ENCODE assay signal across 1 cellular context in genomic region chr7:24764972-24765744, GRCh38.
TF ChIP-seq lines count a peak whose summit lies in the region.

No MANE protein-coding gene starts in this region.

TF ChIP-seq in K562, 482 proteins besides CTCF, POLR2A, EP300 and RAD21 (continued from another document):
- no peak for TF ChIP-seq MNT (conservative IDR thresholded peaks at IDR 0.05)
- peak; percentile 64 for TF ChIP-seq L3MBTL2 (IDR thresholded peaks at IDR 0.05)
- no peak for TF ChIP-seq ERF (CRISPR knock-in tag; IDR thresholded peaks at IDR 0.05)
- no peak for TF ChIP-seq NR2C2 (CRISPR knock-in tag; IDR thresholded peaks at IDR 0.05)
- TF ChIP-seq NR2C2 (tag; IDR thresholded peaks at IDR 0.05), result 0 out of 2 replicates have a peak, but pooled peaks have one; percentile 39
- TF ChIP-seq ZMIZ1 (IDR thresholded peaks at IDR 0.05; ENCODE audit: low read depth in 2 of 2, low read length in 2 of 2), result no peak
- TF ChIP-seq E4F1 (CRISPR knock-in tag; IDR thresholded peaks at IDR 0.05; ENCODE audit: borderline replicate concordance), result no peak
- no peak for TF ChIP-seq MTF1 (CRISPR knock-in tag; IDR thresholded peaks at IDR 0.05; ENCODE audit: borderline replicate concordance)
- no peak for TF ChIP-seq NR2C1 (IDR thresholded peaks at IDR 0.05)
- no peak for TF ChIP-seq NR2C1 (tag; IDR thresholded peaks at IDR 0.05)
- no peak for TF ChIP-seq ZNF668 (CRISPR knock-in tag; IDR thresholded peaks at IDR 0.05)
- no peak for TF ChIP-seq KLF13 (tag; IDR thresholded peaks at IDR 0.05; ENCODE audit: borderline replicate concordance, low read depth)
- no peak for TF ChIP-seq KDM4B (IDR thresholded peaks at IDR 0.05; ENCODE audit: borderline replicate concordance in 2 of 2, low read depth in 1 of 2)
- TF ChIP-seq RNF219 (CRISPR knock-in tag; IDR thresholded peaks at IDR 0.05), result no peak
- TF ChIP-seq DNMT1 (IDR thresholded peaks at IDR 0.05), result no peak
- no peak for TF ChIP-seq ZBTB1 (CRISPR knock-in tag; IDR thresholded peaks at IDR 0.05; ENCODE audit: borderline replicate concordance, low read depth)
- TF ChIP-seq MYNN (IDR thresholded peaks at IDR 0.05), result no peak
- no peak for TF ChIP-seq MYNN (CRISPR knock-in tag; IDR thresholded peaks at IDR 0.05)
- TF ChIP-seq NFXL1 (CRISPR knock-in tag; IDR thresholded peaks at IDR 0.05), result no peak
- peak; percentile 54 for TF ChIP-seq CREM (IDR thresholded peaks at IDR 0.05; ENCODE audit: low read depth)
- no peak for TF ChIP-seq NFYB (IDR thresholded peaks at IDR 0.05; ENCODE audit: extremely low read depth, insufficient read length)
- TF ChIP-seq CTBP1 (IDR thresholded peaks at IDR 0.05; ENCODE audit: borderline replicate concordance), result no peak
- TF ChIP-seq SIN3A (IDR thresholded peaks at IDR 0.05; ENCODE audit: borderline replicate concordance in 2 of 2, control insufficient read depth in 1 of 2, low read depth in 2 of 2, low read length in 2 of 2), result no peak
- no peak for TF ChIP-seq MCM3 (IDR thresholded peaks at IDR 0.05)
- no peak for TF ChIP-seq HMGN3 (IDR thresholded peaks at IDR 0.05; ENCODE audit: borderline replicate concordance, extremely low read depth, insufficient read length, low read depth, low read length)
- TF ChIP-seq GATA2 (CRISPR knock-in tag; IDR thresholded peaks at IDR 0.05), result no peak
- peak; percentile 43 for TF ChIP-seq MGA (IDR thresholded peaks at IDR 0.05)
- TF ChIP-seq ATF1 (CRISPR knock-in tag; IDR thresholded peaks at IDR 0.05), result no peak
- TF ChIP-seq ATF1 (tag; IDR thresholded peaks at IDR 0.05), result peak; percentile 53
- TF ChIP-seq U2AF2 (optimal IDR thresholded peaks at IDR 0.05; ENCODE audit: low read depth, low read length), result no peak
- no peak for TF ChIP-seq MECOM (CRISPR knock-in tag; IDR thresholded peaks at IDR 0.05)
- TF ChIP-seq MBD2 (IDR thresholded peaks at IDR 0.05; ENCODE audit: borderline replicate concordance, low read depth), result no peak
- TF ChIP-seq PKNOX1 (IDR thresholded peaks at IDR 0.05), result 0 out of 2 replicates have a peak, but pooled peaks have one; percentile 10
- TF ChIP-seq MTA3 (IDR thresholded peaks at IDR 0.05; ENCODE audit: borderline replicate concordance), result no peak
- TF ChIP-seq E2F5 (CRISPR knock-in tag; IDR thresholded peaks at IDR 0.05), result no peak
